Comparison of ENCODE assay signal across 8 cellular contexts in genomic region chr10:101066146-101066889, GRCh38. TPM values are rescaled to one million over a fixed set of nuclear protein-coding genes. Genes with fewer than 3 reads are reported as not detected.
DNase-seq lines count a peak whose midpoint lies in the region; ATAC-seq and TF ChIP-seq lines count a peak whose summit lies in the region.

No MANE protein-coding gene starts in this region.

- peak overlapping the region; percentile 96 for H3K4me2 ChIP-seq in hepatocyte

- ATAC-seq in HG03378 (IDR thresholded peaks at IDR 0.05; ENCODE audit: unreplicated experiment) (no peak), HG02623 (IDR thresholded peaks at IDR 0.05; ENCODE audit: unreplicated experiment) (no peak)

- H3K9me3 ChIP-seq in SK-N-MC (ENCODE audit: low read depth, low read length) = no peaks in the 10 kb centered on the region
- no peaks in the 10 kb centered on the region for H3K9me3 ChIP-seq in hepatocyte (ENCODE audit: low read depth)
- no peaks in the 10 kb centered on the region for H3K9me3 ChIP-seq in sigmoid colon

- TF ChIP-seq CTCF in astrocyte of the cerebellum (IDR thresholded peaks at IDR 0.05; ENCODE audit: low read depth, low read length, missing control alignments) (peak; percentile 49), hepatocyte (IDR thresholded peaks at IDR 0.05; ENCODE audit: poor library complexity) (peak; percentile 48), sigmoid colon (IDR thresholded peaks at IDR 0.05) (peak in 3 of 4 experiments; percentile 14 to 19 (median 15))

- in situ Hi-C loops in astrocyte of the cerebellum (cut with HindIII; ENCODE audit: low sequenced_read_pairs) = no loop called here

- 2% methylated on average over 41 of the region's 49 CpGs for WGBS in hepatocyte (ENCODE audit: low lambda C conversion rate, missing lambda C conversion rate)
- WGBS in sigmoid colon, 2 donors = 1 to 4% methylated on average over 49 of the region's 49 CpGs

- H3K27me3 ChIP-seq in hepatocyte = no peaks in the 10 kb centered on the region
- H3K27me3 ChIP-seq in sigmoid colon = peaks cover 17 to 57% (median 50%) of the 10 kb centered on the region in 3 donors

- H2AFZ ChIP-seq in hepatocyte = peak overlapping the region; percentile 38

- H3K9me2 ChIP-seq in hepatocyte (replicated peaks; ENCODE audit: insufficient read depth) = no peaks in the 10 kb centered on the region

- DNase-seq in GM03348 (ENCODE audit: low spot score) (peak; percentile 83), HuH-7.5 (ENCODE audit: low spot score) (peak; percentile 83), SK-N-MC (ENCODE audit: low read depth, low spot score) (no peak), astrocyte of the cerebellum (ENCODE audit: low read depth) (no peak), hepatocyte (ENCODE audit: low spot score) (peak; percentile 92), sigmoid colon (peak; percentile 82)

- H3K27ac ChIP-seq in SK-N-MC (no peak overlapping the region), hepatocyte (peak overlapping the region; percentile 95), sigmoid colon (peak overlapping the region; percentile 41 to 62 (median 56))

- peak in 1 of 2 donors; percentile 53 for TF ChIP-seq POLR2A in sigmoid colon (IDR thresholded peaks at IDR 0.05)

- no peak for TF ChIP-seq EP300 in sigmoid colon (IDR thresholded peaks at IDR 0.05)

- H3K4me3 ChIP-seq in SK-N-MC (peak overlapping the region; percentile 77; the same call in 1 of the 2 replicates), astrocyte of the cerebellum (ENCODE audit: low read depth, low read length) (peak overlapping the region; percentile 49), hepatocyte (peak overlapping the region; percentile 50), sigmoid colon (peak overlapping the region in 3 of 4 donors; percentile 45 to 50 (median 47))

- peaks cover 8% of the 10 kb centered on the region for H3K79me2 ChIP-seq in hepatocyte

- H4K20me1 ChIP-seq in hepatocyte (ENCODE audit: insufficient read depth, poor library complexity, severe bottlenecking) = no peaks in the 10 kb centered on the region

- intact Hi-C loops in sigmoid colon (cut with DNase I) = loop anchor here (5.0 kb wide), 1 partner anchor 34 kb away; the partner anchor contains the start of genes PDZD7 and SFXN3

- no peaks in the 10 kb centered on the region for H3K36me3 ChIP-seq in SK-N-MC (ENCODE audit: insufficient read depth, low read length)
- no peaks in the 10 kb centered on the region for H3K36me3 ChIP-seq in hepatocyte (replicated peaks; ENCODE audit: insufficient read depth, low read depth)
- no peaks in the 10 kb centered on the region for H3K36me3 ChIP-seq in sigmoid colon

- H3K4me1 ChIP-seq in hepatocyte (ENCODE audit: insufficient read depth) = peaks cover 31% of the 10 kb centered on the region
- peaks cover 0 to 49% (median 43%) of the 10 kb centered on the region in 4 donors for H3K4me1 ChIP-seq in sigmoid colon

- H3K9ac ChIP-seq in SK-N-MC (ENCODE audit: insufficient read length) = no peak overlapping the region

RNA-seq across cellular contexts. Expression of gene KAZALD1, which starts 4.5 kb away (rescaled TPM):
- 31.9 and 34.8 TPM in 2 replicates for total RNA-seq in hepatocyte
- 18.2 and 19.5 TPM in 2 replicates for polyA plus RNA-seq in hepatocyte
- total RNA-seq in sigmoid colon = 1 to 10 TPM in 3 of 4 donors, under 1 TPM in 1; 0.49 to 3.9 (median 3.0) TPM
- polyA plus RNA-seq in sigmoid colon = 10 to 100 TPM; 15.6 to 40.2 (median 25.7) TPM

RNA-seq across cellular contexts. Expression of gene SFXN3, which starts 35.3 kb away (rescaled TPM):
- total RNA-seq in hepatocyte = 92.4 and 102 TPM in 2 replicates
- 93.6 and 126 TPM in 2 replicates for polyA plus RNA-seq in hepatocyte
- 10 to 100 TPM; 17.5 to 57.1 (median 43.5) TPM for total RNA-seq in sigmoid colon
- polyA plus RNA-seq in sigmoid colon = 10 to 100 TPM in 2 of 3 donors, 1 to 10 TPM in 1; 9.5 to 16.9 (median 11.4) TPM

RNA-seq across cellular contexts. Expression of gene PDZD7, which starts 35.4 kb away (rescaled TPM):
- total RNA-seq in hepatocyte (2.5 and 6.0 TPM in 2 replicates), sigmoid colon (1 to 10 TPM in 3 of 4 donors, under 1 TPM in 1; 0.16 to 2.4 (median 1.3) TPM)
- polyA plus RNA-seq in hepatocyte (8.4 and 10.5 TPM in 2 replicates), sigmoid colon (under 1 TPM in 2 of 3 donors, not detected in 1; 0.60 to 0.70 TPM)

Comparison
In these comparisons a context has a peak if more than half of its experiments do, and no peak if none do; other contexts are left out.
1. DNase-seq: peak in GM03348 (single experiment), HuH-7.5 (single experiment), hepatocyte (single experiment) and sigmoid colon (single experiment); none in SK-N-MC (single experiment) and astrocyte of the cerebellum (single experiment).
2. Peak in every context shown above with its lines, with median percentiles within 50 percentile points of each other: H3K4me3 ChIP-seq and CTCF ChIP-seq.